18 cellular contexts compared by ENCODE assay signal in the genomic region with DNA sequence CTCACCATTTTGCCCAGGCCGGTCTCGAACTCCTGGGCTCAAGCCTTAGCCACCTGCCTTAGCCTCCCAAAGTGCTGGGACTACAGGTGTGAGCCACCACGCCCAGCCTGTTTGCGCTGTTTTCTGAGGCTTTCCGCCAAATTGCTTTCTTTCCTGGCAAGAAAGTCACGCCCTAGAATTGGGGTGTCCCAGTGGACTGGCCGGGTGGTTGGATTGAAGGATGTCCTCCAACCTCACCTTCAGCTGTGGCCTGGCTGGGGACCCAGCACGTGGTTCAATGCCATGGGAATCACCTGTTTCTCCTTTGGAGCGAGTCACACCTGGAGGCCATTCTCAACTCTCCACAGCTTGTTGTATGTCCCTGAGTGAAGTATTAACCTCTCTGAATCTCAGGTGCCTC. TPM values are rescaled to one million over a fixed set of nuclear protein-coding genes. Genes with fewer than 3 reads are reported as not detected.
DNase-seq lines count a peak whose midpoint lies in the region; ATAC-seq, FAIRE-seq and TF ChIP-seq lines count a peak whose summit lies in the region.
"Had no signal": no experiment of that assay in that cellular context is flagged by ENCODE, and none has a peak within 500 bp of the region (broad histone marks: within the 10 kb centered on the region; RNA-seq: fewer than 3 reads in every experiment).

No MANE protein-coding gene starts in this region.

- H3K9ac ChIP-seq in astrocyte (ENCODE audit: low read length) (no peak overlapping the region), HepG2 (ENCODE audit: insufficient read depth, low read depth, low read length) (no peak overlapping the region)

- peaks cover 42% of the 10 kb centered on the region for H3K4me1 Mint-ChIP-seq in activated T-cell treated with anti-CD3 and anti-CD28 coated beads, Interleukin-2, amount 50 U/mL, for 72 hours (ENCODE audit: low read depth)
- no peaks in the 10 kb centered on the region for H3K4me1 Mint-ChIP-seq in astrocyte (ENCODE audit: low read depth, unreplicated experiment)
- peaks cover 44% of the 10 kb centered on the region for H3K4me1 Mint-ChIP-seq in stimulated activated effector memory CD8-positive, alpha-beta T cell treated with anti-CD3 and anti-CD28 coated beads, Interleukin-12 subunit alpha, Interleukin-12 subunit beta, amount 100 ng/mL, for 72 hours

- intact Hi-C loops in HepG2 (cut with micrococcal nuclease; ENCODE audit: unreplicated experiment) (loop anchor here (1.0 kb wide), 1 partner anchor 175 kb away; no protein-coding TSS in a partner anchor), sigmoid colon (cut with DNase I) (loop anchor here (1.0 to 5.0 kb wide), 2 partner anchors 59 to 175 kb away; no protein-coding TSS in a partner anchor)

- H3K27me3 ChIP-seq in astrocyte (ENCODE audit: insufficient read depth, low read length): no peaks in the 10 kb centered on the region
- H3K27me3 ChIP-seq in HepG2 (ENCODE audit: control insufficient read depth in 1 of 2, insufficient read depth in 2 of 2, low read length in 2 of 2): 0 out of 5 replicates have a peak, but pooled peaks cover 0 to 5% of the 10 kb centered on the region in 2 experiments
- no peaks in the 10 kb centered on the region for H3K27me3 ChIP-seq in sigmoid colon
- H3K27me3 ChIP-seq: brain microvascular endothelial cell, esophagus muscularis mucosa, upper lobe of left lung had no signal

- H3K36me3 Mint-ChIP-seq in activated T-cell treated with anti-CD3 and anti-CD28 coated beads, Interleukin-2, amount 50 U/mL, for 72 hours (ENCODE audit: insufficient read depth in 2 of 2): peaks cover 7 to 8% of the 10 kb centered on the region in 2 donors
- no peaks in the 10 kb centered on the region for H3K36me3 Mint-ChIP-seq in astrocyte (ENCODE audit: low read depth, unreplicated experiment)
- peaks cover 6% of the 10 kb centered on the region for H3K36me3 Mint-ChIP-seq in stimulated activated effector memory CD8-positive, alpha-beta T cell treated with anti-CD3 and anti-CD28 coated beads, Interleukin-12 subunit alpha, Interleukin-12 subunit beta, amount 100 ng/mL, for 72 hours

- peaks cover 0 to 4% of the 10 kb centered on the region in 2 donors for H3K9me3 Mint-ChIP-seq in activated T-cell treated with anti-CD3 and anti-CD28 coated beads, Interleukin-2, amount 50 U/mL, for 72 hours
- H3K9me3 Mint-ChIP-seq in astrocyte (ENCODE audit: unreplicated experiment): peaks cover 2% of the 10 kb centered on the region
- peaks cover 1% of the 10 kb centered on the region for H3K9me3 Mint-ChIP-seq in stimulated activated effector memory CD8-positive, alpha-beta T cell treated with anti-CD3 and anti-CD28 coated beads, Interleukin-12 subunit alpha, Interleukin-12 subunit beta, amount 100 ng/mL, for 72 hours
- H3K9me3 Mint-ChIP-seq: activated B cell treated with CpG ODN at 0.5 μM for 24 hours had no signal

- H3K4me3 ChIP-seq in astrocyte (ENCODE audit: insufficient read depth, low read depth, low read length) (no peak overlapping the region), HepG2 (replicated peaks in 1 of 3; ENCODE audit: insufficient read depth in 1 of 3, low read depth in 2 of 3, low read length in 3 of 3) (no peak overlapping the region), sigmoid colon (no peak overlapping the region)

- peak overlapping the region; percentile 73 to 81 for H3K4me3 Mint-ChIP-seq in activated T-cell treated with anti-CD3 and anti-CD28 coated beads, Interleukin-2, amount 50 U/mL, for 72 hours
- no peak overlapping the region for H3K4me3 Mint-ChIP-seq in astrocyte (ENCODE audit: unreplicated experiment)
- peak overlapping the region; percentile 75 for H3K4me3 Mint-ChIP-seq in stimulated activated effector memory CD8-positive, alpha-beta T cell treated with anti-CD3 and anti-CD28 coated beads, Interleukin-12 subunit alpha, Interleukin-12 subunit beta, amount 100 ng/mL, for 72 hours

- H3K4me1 ChIP-seq in astrocyte (ENCODE audit: insufficient read depth, low read length) (peaks cover 5% of the 10 kb centered on the region), HepG2 (ENCODE audit: insufficient read depth, low read length) (peaks cover 4% of the 10 kb centered on the region; the same call in 1 of the 2 replicates), sigmoid colon (peaks cover 0 to 10% (median 5%) of the 10 kb centered on the region in 4 donors)

- H3K9me3 ChIP-seq in astrocyte (ENCODE audit: insufficient read depth, low read depth, low read length): peaks cover 2% of the 10 kb centered on the region
- peaks cover 10% of the 10 kb centered on the region for H3K9me3 ChIP-seq in HepG2 (ENCODE audit: low read length)
- H3K9me3 ChIP-seq in sigmoid colon: peaks cover 0 to 6% (median 5%) of the 10 kb centered on the region in 4 donors

- H3K27me3 Mint-ChIP-seq in activated T-cell treated with anti-CD3 and anti-CD28 coated beads, Interleukin-2, amount 50 U/mL, for 72 hours (ENCODE audit: low read depth): peaks cover 5% of the 10 kb centered on the region
- H3K27me3 Mint-ChIP-seq in astrocyte (ENCODE audit: low read depth, unreplicated experiment): peaks cover 5% of the 10 kb centered on the region
- H3K27me3 Mint-ChIP-seq: activated naive CD8-positive, alpha-beta T cell treated with anti-CD3 and anti-CD28 coated beads, Interleukin-2, amount 50 U/mL, for 24 hours had no signal

- no peak for TF ChIP-seq POLR2A in HepG2 (IDR thresholded peaks at IDR 0.05; ENCODE audit: insufficient read depth in 1 of 2, low read depth in 2 of 2, low read length in 2 of 2)
- TF ChIP-seq POLR2A in sigmoid colon (IDR thresholded peaks at IDR 0.05): no peak

- CTCF ChIA-PET in HepG2 (lab: Yijun Ruan, JAX; ENCODE audit: low intra/inter-chr PET ratio, low total read pairs): interaction anchor here (0.8 to 1.6 kb wide), 2 partner anchors 174 to 178 kb away, joined by 4 to 20 read pairs; no protein-coding TSS in a partner anchor

- no peak for ATAC-seq in activated T-cell treated with anti-CD3 and anti-CD28 coated beads, Interleukin-2, amount 50 U/mL, for 72 hours (replicated peaks in 1 of 2)
- ATAC-seq in HepG2: no peak
- ATAC-seq in stimulated activated effector memory CD8-positive, alpha-beta T cell treated with anti-CD3 and anti-CD28 coated beads, Interleukin-12 subunit alpha, Interleukin-12 subunit beta, amount 100 ng/mL, for 72 hours: no peak

- H3K4me2 ChIP-seq in astrocyte (ENCODE audit: low read length) (peak overlapping the region; percentile 91), HepG2 (ENCODE audit: low read depth, low read length) (no peak overlapping the region)

- H3K36me3 ChIP-seq in astrocyte (ENCODE audit: insufficient read depth, low read length) (no peaks in the 10 kb centered on the region), HepG2 (replicated peaks in 1 of 2; ENCODE audit: control insufficient read depth in 1 of 2, insufficient read depth in 2 of 2, low read length in 2 of 2) (no peaks in the 10 kb centered on the region), sigmoid colon (no peaks in the 10 kb centered on the region)
- H3K36me3 ChIP-seq: brain microvascular endothelial cell, esophagus muscularis mucosa, upper lobe of left lung had no signal

- POLR2A ChIA-PET in HepG2 (lab: Yijun Ruan, JAX): no interaction called here

- in situ Hi-C loops in HepG2 (cut with HindIII; ENCODE audit: extremely low pct_ligation_motif_present, low pct_unique_long_range_greater_than_20kb): no loop called here

- WGBS in HepG2 (ENCODE audit: low lambda C conversion rate): 66% methylated on average over 7 of the region's 9 CpGs
- 83 to 84% methylated on average over 9 of the region's 9 CpGs for WGBS in sigmoid colon, 2 donors

- H3K27ac Mint-ChIP-seq in activated T-cell treated with anti-CD3 and anti-CD28 coated beads, Interleukin-2, amount 50 U/mL, for 72 hours: no peak overlapping the region
- H3K27ac Mint-ChIP-seq in astrocyte (ENCODE audit: unreplicated experiment): no peak overlapping the region
- H3K27ac Mint-ChIP-seq in stimulated activated effector memory CD8-positive, alpha-beta T cell treated with anti-CD3 and anti-CD28 coated beads, Interleukin-12 subunit alpha, Interleukin-12 subunit beta, amount 100 ng/mL, for 72 hours: no peak overlapping the region
- H3K27ac Mint-ChIP-seq: activated naive CD8-positive, alpha-beta T cell treated with anti-CD3 and anti-CD28 coated beads, Interleukin-2, amount 50 U/mL, for 24 hours had no signal

- no peak for TF ChIP-seq CTCF in astrocyte (IDR thresholded peaks at IDR 0.05; ENCODE audit: insufficient read depth, low read depth, low read length)
- TF ChIP-seq CTCF in HepG2 (CRISPR knock-in tag; IDR thresholded peaks at IDR 0.05): no peak
- TF ChIP-seq CTCF in sigmoid colon (IDR thresholded peaks at IDR 0.05): no peak

- H4K20me1 ChIP-seq in astrocyte (ENCODE audit: insufficient read depth, low read length) (no peaks in the 10 kb centered on the region), HepG2 (ENCODE audit: insufficient read depth, low read length) (no peaks in the 10 kb centered on the region)

- no peak for DNase-seq in activated T-cell treated with anti-CD3 and anti-CD28 coated beads, Interleukin-2, amount 50 U/mL, for 72 hours
- no peak for DNase-seq in activated T-cell treated with anti-CD3 and anti-CD28 coated beads, Interleukin-2, amount 50 U/mL, for 1 hour
- no peak for DNase-seq in astrocyte (ENCODE audit: low read depth)
- DNase-seq in HepG2 (ENCODE audit: low spot score): no peak
- no peak for DNase-seq in stimulated activated effector memory CD8-positive, alpha-beta T cell treated with anti-CD3 and anti-CD28 coated beads, Interleukin-12 subunit alpha, Interleukin-12 subunit beta, amount 100 ng/mL, for 72 hours (ENCODE audit: low spot score in 2 of 2)
- DNase-seq in sigmoid colon: no peak
- no peak for DNase-seq in kidney tubule cell (ENCODE audit: low spot score)
- no peak for DNase-seq in GM03348 (ENCODE audit: low spot score)
- DNase-seq: DMS79 treated with DMSO at 0.1 percent for 48 hours, NCI-H1436 treated with DMSO at 0.1 percent for 48 hours, NCI-H446 treated with DMSO at 0.1 percent for 48 hours had no signal

- H3K79me2 ChIP-seq in astrocyte (ENCODE audit: insufficient read depth, low read length): no peaks in the 10 kb centered on the region
- no peaks in the 10 kb centered on the region for H3K79me2 ChIP-seq in HepG2 (ENCODE audit: insufficient read depth, low read length)

- no peak for TF ChIP-seq RAD21 in HepG2 (CRISPR knock-in tag; IDR thresholded peaks at IDR 0.05)

- FAIRE-seq in astrocyte (lab: Jason Lieb, UNC): no peak
- FAIRE-seq in HepG2 (lab: Jason Lieb, UNC): no peak
- FAIRE-seq: A549, keratinocyte had no signal

- no peak overlapping the region for H3K27ac ChIP-seq in astrocyte (ENCODE audit: low read depth, low read length)
- no peak overlapping the region for H3K27ac ChIP-seq in HepG2 (ENCODE audit: extremely low read length, insufficient read depth, low read length)
- peak overlapping the region in 1 of 4 donors; percentile 64 for H3K27ac ChIP-seq in sigmoid colon
- H3K27ac ChIP-seq: brain microvascular endothelial cell had no signal

- TF ChIP-seq EP300 in HepG2 (IDR thresholded peaks at IDR 0.05; ENCODE audit: low read depth in 2 of 2, low read length in 2 of 2) (no peak), HepG2 (CRISPR knock-in tag; IDR thresholded peaks at IDR 0.05; ENCODE audit: borderline replicate concordance) (no peak), sigmoid colon (IDR thresholded peaks at IDR 0.05) (no peak)

- no TSS peak for BruUV-seq in HepG2 (replicated peaks; lab: Mats Ljungman, UMichigan)

- H2AFZ ChIP-seq in astrocyte (ENCODE audit: low read depth, low read length) (peak overlapping the region; percentile 90), HepG2 (ENCODE audit: low read length) (no peak overlapping the region)

RNA-seq across cellular contexts. Expression of gene ANKDD1A, which starts 5.8 kb away (rescaled TPM):
- 1 to 10 TPM; 7.2 to 8.4 TPM for total RNA-seq in activated T-cell treated with anti-CD3 and anti-CD28 coated beads, Interleukin-2, amount 50 U/mL, for 72 hours
- total RNA-seq in astrocyte (1.1 and 1.6 TPM in 2 replicates), HepG2 (2016; rRNA removed; fragmentation: Illumina TruSeq; extraction: Trizol) (0.11 TPM in 2 replicates), sigmoid colon (1 to 10 TPM; 4.9 to 9.4 (median 8.0) TPM)
- total RNA-seq in HepG2 (2016; cell fraction: cytosol; rRNA removed; fragmentation: Illumina TruSeq; extraction: Trizol; ENCODE audit: low read depth): not detected in 2 replicates
- total RNA-seq in HepG2 (2016; cell fraction: insoluble cytoplasmic fraction; rRNA removed; fragmentation: Illumina TruSeq; extraction: Trizol): 0.09 TPM in 1 of 2 replicates, not detected in the other
- total RNA-seq in HepG2 (2016; cell fraction: membrane; rRNA removed; fragmentation: Illumina TruSeq; extraction: Trizol): not detected in 2 replicates
- not detected in 2 replicates for total RNA-seq in HepG2 (2016; cell fraction: nucleus; rRNA removed; fragmentation: Illumina TruSeq; extraction: Trizol)
- polyA plus RNA-seq in HepG2 (2011; rRNA removed) (0.17 and 0.48 TPM in 2 replicates), sigmoid colon (1 to 10 TPM in 1 of 3 donors, under 1 TPM in 1, not detected in 1; 0.60 to 1.1 TPM)
- polyA plus RNA-seq in HepG2 (2011; cell fraction: cytosol; rRNA removed): 0.19 and 0.23 TPM in 2 replicates
- polyA plus RNA-seq in HepG2 (2011; cell fraction: nucleus; rRNA removed): 1.3 and 1.5 TPM in 2 replicates
- polyA plus RNA-seq in HepG2 (2012): 0.21 and 0.31 TPM in 2 replicates
- not detected in 2 replicates for polyA plus RNA-seq in HepG2 (2016; cell fraction: cytosol; fragmentation: Illumina TruSeq; extraction: Trizol; ENCODE audit: low read depth)
- not detected in 2 replicates for polyA plus RNA-seq in HepG2 (2016; cell fraction: insoluble cytoplasmic fraction; fragmentation: Illumina TruSeq; extraction: Trizol; ENCODE audit: low read depth)
- not detected in 2 replicates for polyA plus RNA-seq in HepG2 (2016; cell fraction: membrane; fragmentation: Illumina TruSeq; extraction: Trizol; ENCODE audit: low read depth)
- not detected in 2 replicates for polyA plus RNA-seq in HepG2 (2016; cell fraction: nucleus; fragmentation: Illumina TruSeq; extraction: Trizol; ENCODE audit: insufficient read depth, low read depth)
- 0.40 TPM in 2 replicates for polyA minus RNA-seq in HepG2 (2011; rRNA and poly(A)+ RNA removed; ENCODE audit: low replicate concordance)
- polyA minus RNA-seq in HepG2 (2011; cell fraction: cytosol; rRNA and poly(A)+ RNA removed): not detected in 2 replicates
- polyA minus RNA-seq in HepG2 (2011; cell fraction: nucleus; rRNA and poly(A)+ RNA removed): not detected in 2 replicates
